ENCODE assay signal across 8 cellular contexts in genomic region chr13:24559831-24560230, GRCh38. TPM values are rescaled to one million over a fixed set of nuclear protein-coding genes. Genes with fewer than 3 reads are reported as not detected.
DNase-seq lines count a peak whose midpoint lies in the region; ATAC-seq, FAIRE-seq and TF ChIP-seq lines count a peak whose summit lies in the region.
"Not testable (repeated sequence)": the region's sequence is repeated elsewhere in the genome, so short reads cannot be mapped to it uniquely, and the experiment has no call there.

No MANE protein-coding gene starts in this region.

- POLR2A ChIA-PET in activated CD8-positive, alpha-beta T cell treated with anti-CD3 and anti-CD28 coated beads, Interleukin-2, amount 10 ng/mL, durations not matched to agents 7 days and 5 days (lab: Charles Lee): not testable (repeated sequence)
- POLR2A ChIA-PET in GM12878 (lab: Charles Lee): interaction anchor here (0.6 kb wide), 1 partner anchor 413 kb away, joined by 3 read pairs; no protein-coding TSS in a partner anchor

- H2AFZ ChIP-seq in DND-41 (ENCODE audit: low read depth, low read length) (peak overlapping the region; percentile 31; the same call in 1 of the 2 replicates), GM12878 (ENCODE audit: control insufficient read depth, low read depth, low read length) (peak overlapping the region; percentile 29; the same call in 1 of the 2 replicates)

- 36% methylated on average over 7 of the region's 11 CpGs for WGBS in GM12878 (ENCODE audit: insufficient coverage, insufficient replicate concordance, low lambda C conversion rate, missing lambda C conversion rate)

- CTCF ChIA-PET in activated CD8-positive, alpha-beta T cell treated with anti-CD3 and anti-CD28 coated beads, Interleukin-2, amount 10 ng/mL, durations not matched to agents 7 days and 5 days (lab: Charles Lee): not testable (repeated sequence)
- CTCF ChIA-PET in GM12878 (lab: Yijun Ruan, JAX): interaction anchor here (1.1 kb wide), 1 partner anchor 335 kb away, joined by 3 read pairs; no protein-coding TSS in a partner anchor

- TF ChIP-seq CTCF in DND-41 (IDR thresholded peaks at IDR 0.05; ENCODE audit: borderline replicate concordance, extremely low read depth, low read length, poor library complexity, severe bottlenecking); GM12878 (IDR thresholded peaks at IDR 0.05 in 2 of 3, conservative IDR thresholded peaks at IDR 0.05 in 1 of 3; ENCODE audit: control insufficient read depth in 2 of 3, extremely low read depth in 1 of 3, insufficient read depth in 1 of 3, low read depth in 3 of 3, low read length in 3 of 3); natural killer cell (IDR thresholded peaks at IDR 0.05): not testable (repeated sequence)

- H3K27ac ChIP-seq in DND-41 (ENCODE audit: low read length); GM12878 (ENCODE audit: control insufficient read depth, insufficient read depth): not testable (repeated sequence)

- BruUV-seq in GM12878 (replicated peaks; lab: Mats Ljungman, UMichigan): not testable (repeated sequence)

- not testable (repeated sequence) for TF ChIP-seq POLR2A in GM12878 (IDR thresholded peaks at IDR 0.05; ENCODE audit: low read depth, low read length)

- SMC1A ChIA-PET in GM12878 (lab: Charles Lee; ENCODE audit: uncharacterized antibody, unreplicated experiment): not testable (repeated sequence)

- in situ Hi-C loops in KBM-7 (cut with MboI; ENCODE audit: low pct_unique_long_range_greater_than_20kb, low sequenced_read_pairs); GM12878 (cut with MboI): not testable (repeated sequence)

- H3K36me3 Mint-ChIP-seq in T-helper 2 cell treated with Interferon-gamma antibody and Interleukin-4, amounts not matched to agents 5 μg/mL and 100 μg/mL, for 36 hours (ENCODE audit: low read depth); activated CD8-positive, alpha-beta T cell treated with anti-CD3 and anti-CD28 coated beads, Interleukin-2, amount 10 ng/mL, durations not matched to agents 7 days and 5 days (ENCODE audit: low read depth); activated naive CD8-positive, alpha-beta T cell; natural killer cell; stimulated activated naive CD8-positive, alpha-beta T cell treated with anti-CD3 and anti-CD28 coated beads, Interleukin-15, Interleukin-2, amounts not matched to agents 100 ng/mL and 50 ng/mL, for 24 hours (ENCODE audit: low read depth): not testable (repeated sequence)

- not testable (repeated sequence) for TF ChIP-seq EP300 in GM12878 (IDR thresholded peaks at IDR 0.05; ENCODE audit: borderline replicate concordance in 1 of 2, control insufficient read depth in 1 of 2, low read depth in 2 of 2, low read length in 2 of 2)

- intact Hi-C loops in GM12878 (cut with micrococcal nuclease; ENCODE audit: unreplicated experiment); natural killer cell (cut with micrococcal nuclease): not testable (repeated sequence)

- peak overlapping the region; percentile 49 for H3K4me3 Mint-ChIP-seq in T-helper 2 cell treated with Interferon-gamma antibody and Interleukin-4, amounts not matched to agents 5 μg/mL and 100 μg/mL, for 36 hours
- H3K4me3 Mint-ChIP-seq in activated CD8-positive, alpha-beta T cell treated with anti-CD3 and anti-CD28 coated beads, Interleukin-2, amount 10 ng/mL, durations not matched to agents 7 days and 5 days: peak overlapping the region; percentile 35
- H3K4me3 Mint-ChIP-seq in activated naive CD8-positive, alpha-beta T cell: peak overlapping the region; percentile 39
- H3K4me3 Mint-ChIP-seq in natural killer cell: peak overlapping the region; percentile 55
- H3K4me3 Mint-ChIP-seq in stimulated activated naive CD8-positive, alpha-beta T cell treated with anti-CD3 and anti-CD28 coated beads, Interleukin-15, Interleukin-2, amounts not matched to agents 100 ng/mL and 50 ng/mL, for 24 hours: peak overlapping the region; percentile 36

- not testable (repeated sequence) for H3K36me3 ChIP-seq in DND-41 (ENCODE audit: insufficient read depth, low read length); GM12878 (ENCODE audit: control insufficient read depth in 2 of 2, insufficient read depth in 2 of 2, low read length in 1 of 2)

- not testable (repeated sequence) for ATAC-seq in DND-41 (ENCODE audit: insufficient read depth, low read depth); activated CD8-positive, alpha-beta T cell treated with anti-CD3 and anti-CD28 coated beads, Interleukin-2, amount 10 ng/mL, durations not matched to agents 7 days and 5 days; GM12878; natural killer cell

- peaks cover 20% of the 10 kb centered on the region for H3K4me1 ChIP-seq in DND-41 (ENCODE audit: insufficient read depth, low read length)
- not testable (repeated sequence) for H3K4me1 ChIP-seq in GM12878 (ENCODE audit: control insufficient read depth, insufficient read depth, low read length)

- H3K4me2 ChIP-seq in DND-41 (ENCODE audit: insufficient read depth, low read length) (peak overlapping the region; percentile 58), GM12878 (ENCODE audit: control insufficient read depth, insufficient read depth) (peak overlapping the region; percentile 17; the same call in 1 of the 2 replicates)

- not testable (repeated sequence) for H3K4me1 Mint-ChIP-seq in T-helper 2 cell treated with Interferon-gamma antibody and Interleukin-4, amounts not matched to agents 5 μg/mL and 100 μg/mL, for 36 hours (ENCODE audit: low read depth)
- H3K4me1 Mint-ChIP-seq in activated CD8-positive, alpha-beta T cell treated with anti-CD3 and anti-CD28 coated beads, Interleukin-2, amount 10 ng/mL, durations not matched to agents 7 days and 5 days (ENCODE audit: low read depth): peaks cover 13% of the 10 kb centered on the region
- peaks cover 11% of the 10 kb centered on the region for H3K4me1 Mint-ChIP-seq in activated naive CD8-positive, alpha-beta T cell (ENCODE audit: low read depth)
- H3K4me1 Mint-ChIP-seq in natural killer cell: peaks cover 11 to 13% of the 10 kb centered on the region in 2 donors
- peaks cover 14% of the 10 kb centered on the region for H3K4me1 Mint-ChIP-seq in stimulated activated naive CD8-positive, alpha-beta T cell treated with anti-CD3 and anti-CD28 coated beads, Interleukin-15, Interleukin-2, amounts not matched to agents 100 ng/mL and 50 ng/mL, for 24 hours (ENCODE audit: low read depth)

- H3K4me3 ChIP-seq in DND-41 (ENCODE audit: low read depth in 1 of 2, low read length in 2 of 2): peak overlapping the region in 1 of 2 experiments; percentile 47; a peak in 2 of 4 replicates
- not testable (repeated sequence) for H3K4me3 ChIP-seq in GM12878

- not testable (repeated sequence) for TF ChIP-seq RAD21 in GM12878 (IDR thresholded peaks at IDR 0.05; ENCODE audit: insufficient read depth, low read depth, low read length)

- not testable (repeated sequence) for H3K27ac Mint-ChIP-seq in T-helper 2 cell treated with Interferon-gamma antibody and Interleukin-4, amounts not matched to agents 5 μg/mL and 100 μg/mL, for 36 hours; activated CD8-positive, alpha-beta T cell treated with anti-CD3 and anti-CD28 coated beads, Interleukin-2, amount 10 ng/mL, durations not matched to agents 7 days and 5 days; activated naive CD8-positive, alpha-beta T cell; natural killer cell; stimulated activated naive CD8-positive, alpha-beta T cell treated with anti-CD3 and anti-CD28 coated beads, Interleukin-15, Interleukin-2, amounts not matched to agents 100 ng/mL and 50 ng/mL, for 24 hours

- not testable (repeated sequence) for H3K9me3 Mint-ChIP-seq in T-helper 2 cell treated with Interferon-gamma antibody and Interleukin-4, amounts not matched to agents 5 μg/mL and 100 μg/mL, for 36 hours; activated CD8-positive, alpha-beta T cell treated with anti-CD3 and anti-CD28 coated beads, Interleukin-2, amount 10 ng/mL, durations not matched to agents 7 days and 5 days (ENCODE audit: insufficient read depth); activated naive CD8-positive, alpha-beta T cell (ENCODE audit: low read depth); natural killer cell; stimulated activated naive CD8-positive, alpha-beta T cell treated with anti-CD3 and anti-CD28 coated beads, Interleukin-15, Interleukin-2, amounts not matched to agents 100 ng/mL and 50 ng/mL, for 24 hours

- H3K9ac ChIP-seq in DND-41 (ENCODE audit: low read depth, low read length); GM12878 (ENCODE audit: control insufficient read depth, insufficient read depth, low read length): not testable (repeated sequence)

- RAD21 ChIA-PET in GM12878 (lab: Charles Lee; ENCODE audit: unreplicated experiment): not testable (repeated sequence)

- peaks cover 35% of the 10 kb centered on the region for H3K27me3 Mint-ChIP-seq in T-helper 2 cell treated with Interferon-gamma antibody and Interleukin-4, amounts not matched to agents 5 μg/mL and 100 μg/mL, for 36 hours (ENCODE audit: low read depth)
- peaks cover 29% of the 10 kb centered on the region for H3K27me3 Mint-ChIP-seq in activated CD8-positive, alpha-beta T cell treated with anti-CD3 and anti-CD28 coated beads, Interleukin-2, amount 10 ng/mL, durations not matched to agents 7 days and 5 days (ENCODE audit: low read depth)
- H3K27me3 Mint-ChIP-seq in activated naive CD8-positive, alpha-beta T cell: peaks cover 26% of the 10 kb centered on the region
- peaks cover 28 to 52% of the 10 kb centered on the region in 2 donors for H3K27me3 Mint-ChIP-seq in natural killer cell (ENCODE audit: low read depth in 2 of 2)
- H3K27me3 Mint-ChIP-seq in stimulated activated naive CD8-positive, alpha-beta T cell treated with anti-CD3 and anti-CD28 coated beads, Interleukin-15, Interleukin-2, amounts not matched to agents 100 ng/mL and 50 ng/mL, for 24 hours: peaks cover 47% of the 10 kb centered on the region

- not testable (repeated sequence) for H3K79me2 ChIP-seq in DND-41 (ENCODE audit: insufficient read depth, low read length); GM12878 (ENCODE audit: control insufficient read depth, insufficient read depth, low read length)

- not testable (repeated sequence) for FAIRE-seq in GM12878 (lab: Jason Lieb, UNC)

- DNase-seq in DND-41: peak; percentile 65
- peak; percentile 41 for DNase-seq in KBM-7
- DNase-seq in T-helper 2 cell treated with Interferon-gamma antibody and Interleukin-4, amounts not matched to agents 5 μg/mL and 100 μg/mL, for 36 hours (ENCODE audit: low spot score); activated CD8-positive, alpha-beta T cell treated with anti-CD3 and anti-CD28 coated beads, Interleukin-2, amount 10 ng/mL, durations not matched to agents 7 days and 5 days; GM12878 (ENCODE audit: low read depth, low spot score); natural killer cell: not testable (repeated sequence)

- H3K9me3 ChIP-seq in DND-41 (ENCODE audit: insufficient read depth, low read length, severe bottlenecking); GM12878 (replicated peaks; ENCODE audit: control insufficient read depth, insufficient read depth, low read length): not testable (repeated sequence)

- not testable (repeated sequence) for H3K27me3 ChIP-seq in DND-41 (ENCODE audit: insufficient read depth, low read length, poor library complexity); GM12878 (replicated peaks in 1 of 2; ENCODE audit: control insufficient read depth in 2 of 2, insufficient read depth in 2 of 2, low read length in 1 of 2)

- not testable (repeated sequence) for H4K20me1 ChIP-seq in DND-41 (ENCODE audit: insufficient read depth, low read length); GM12878 (ENCODE audit: control insufficient read depth, insufficient read depth)

RNA-seq across cellular contexts. Expression of gene PARP4, which starts 47.3 kb away (rescaled TPM):
- 10 to 100 TPM; 52.1 to 53.5 TPM for total RNA-seq in activated CD8-positive, alpha-beta T cell treated with anti-CD3 and anti-CD28 coated beads, Interleukin-2, amount 10 ng/mL, durations not matched to agents 7 days and 5 days
- total RNA-seq in GM12878 (2013; cell fraction: nucleolus; rRNA removed): 258 and 274 TPM in 2 replicates
- 40.1 and 45.0 TPM in 2 replicates for total RNA-seq in GM12878 (2014; rRNA removed)
- 50.0 and 53.8 TPM in 2 replicates for total RNA-seq in GM12878 (2014; rRNA removed; fragmentation: Illumina TruSeq; extraction: Trizol)
- 44.8 and 49.2 TPM in 2 replicates for total RNA-seq in GM12878 (2021)
- polyA plus RNA-seq in GM12878 (2011; ENCODE audit: low read depth): 25.1 TPM
- polyA plus RNA-seq in GM12878 (2011; rRNA removed): 47.8 and 55.4 TPM in 2 replicates
- 29.9 and 33.4 TPM in 2 replicates for polyA plus RNA-seq in GM12878 (2011; cell fraction: cytosol; rRNA removed)
- polyA plus RNA-seq in GM12878 (2011; cell fraction: nucleus; rRNA removed): 75.9 and 94.7 TPM in 2 replicates
- 25.0 and 33.4 TPM in 2 replicates for polyA plus RNA-seq in GM12878 (2012)
- 52.6 and 56.4 TPM in 2 replicates for polyA plus RNA-seq in GM12878 (2014; fragmentation: Illumina TruSeq; extraction: Trizol)
- 10 to 100 TPM; 12.8 to 13.5 TPM for polyA plus RNA-seq in GM12878 (2014; fragmentation: Nextera tagmentation; extraction: Ambion mirVana)
- 35.4 and 40.6 TPM in 2 replicates for polyA plus RNA-seq in GM12878 (2014; rRNA removed)
- 10 to 100 TPM; 45.9 to 46.2 TPM for polyA plus RNA-seq in GM12878 (2016; fragmentation: Nextera tagmentation; extraction: Ambion mirVana)
- 74.3 and 78.1 TPM in 2 replicates for polyA minus RNA-seq in GM12878 (2011; rRNA and poly(A)+ RNA removed)
- 18.3 and 23.8 TPM in 2 replicates for polyA minus RNA-seq in GM12878 (2011; cell fraction: cytosol; rRNA and poly(A)+ RNA removed)
- 53.7 and 67.7 TPM in 2 replicates for polyA minus RNA-seq in GM12878 (2011; cell fraction: nucleus; rRNA and poly(A)+ RNA removed)
- total RNA-seq in natural killer cell: 10 to 100 TPM; 83.5 to 90.1 (median 84.0) TPM
